8 cellular contexts compared by ENCODE assay signal in the genomic region with DNA sequence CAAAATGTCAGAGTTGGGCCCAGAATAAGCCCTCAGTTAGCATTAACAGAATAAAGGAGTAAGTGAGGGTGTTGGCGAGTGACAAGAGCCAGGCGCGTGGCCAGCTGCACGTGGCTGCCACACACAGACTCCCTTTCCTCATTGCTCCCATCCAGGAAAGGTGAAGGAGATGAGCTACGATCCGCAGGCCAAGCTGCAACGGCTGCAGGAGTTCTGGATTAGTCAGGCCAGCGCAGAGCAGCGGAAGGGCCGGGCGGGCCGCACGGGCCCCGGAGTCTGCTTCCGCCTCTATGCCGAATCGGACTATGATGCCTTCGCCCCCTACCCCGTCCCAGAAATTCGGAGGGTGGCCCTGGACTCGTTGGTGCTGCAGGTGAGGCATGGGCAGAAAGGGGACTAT. TPM values are rescaled to one million over a fixed set of nuclear protein-coding genes. Genes with fewer than 3 reads are reported as not detected.
"Had no signal": no experiment of that assay in that cellular context is flagged by ENCODE, and none has a peak within 500 bp of the region (broad histone marks: within the 10 kb centered on the region; RNA-seq: fewer than 3 reads in every experiment).

No MANE protein-coding gene starts in this region.

- H3K4me3 ChIP-seq: GM23248, HAP-1 had no signal

- DNase-seq: GM23248, GOT3, H7 had no signal

- H3K9ac ChIP-seq: GM23248 had no signal

- FAIRE-seq: HTR-8/SVneo had no signal

- H3K9me3 ChIP-seq: HAP-1 had no signal

- H2AFZ ChIP-seq: GM23248 had no signal

- H3K4me1 ChIP-seq: HAP-1 had no signal

- ATAC-seq: HCT116 had no signal

- H3K27ac ChIP-seq: GM23248 had no signal

RNA-seq across cellular contexts. Expression of gene C5AR2, which starts 30.3 kb away (rescaled TPM):
- total RNA-seq: HT-29 had no signal

RNA-seq across cellular contexts. Expression of gene C5AR1, which starts 52.7 kb away (rescaled TPM):
- total RNA-seq: GM23248 had no signal

RNA-seq across cellular contexts. Expression of gene MEIS3, which starts 57.0 kb away (rescaled TPM):
- polyA plus RNA-seq: IgD-negative memory B cell had no signal
